ENCODE assay signal across 24 cellular contexts in genomic region chr1:107668762-107669161, GRCh38.
DNase-seq lines count a peak whose midpoint lies in the region; ATAC-seq, FAIRE-seq and TF ChIP-seq lines count a peak whose summit lies in the region.
"Had no signal": no experiment of that assay in that cellular context is flagged by ENCODE, and none has a peak within 500 bp of the region (broad histone marks: within the 10 kb centered on the region; RNA-seq: fewer than 3 reads in every experiment).

No MANE protein-coding gene starts in this region.

- no peaks in the 10 kb centered on the region for H3K4me1 Mint-ChIP-seq in WTC11
- H3K4me1 Mint-ChIP-seq: activated T-helper 17 cell treated with anti-CD3 and anti-CD28 coated beads, Interleukin-2, amount 50 U/mL, for 72 hours; CD4-positive, alpha-beta memory T cell had no signal

- peaks cover 31% of the 10 kb centered on the region for H3K4me1 ChIP-seq in OCI-LY1 (ENCODE audit: insufficient read depth, low read length, severe bottlenecking)
- H3K4me1 ChIP-seq in smooth muscle cell (ENCODE audit: low read depth) = no peaks in the 10 kb centered on the region
- H3K4me1 ChIP-seq: psoas muscle had no signal

- CTCF ChIA-PET in WTC11 (lab: Charles Lee) = no interaction called here

- H3K36me3 Mint-ChIP-seq in WTC11 = no peaks in the 10 kb centered on the region
- H3K36me3 Mint-ChIP-seq: CD4-positive, alpha-beta memory T cell; neural progenitor cell had no signal

- H4K20me1 ChIP-seq in OCI-LY1 (ENCODE audit: insufficient read depth, low read length) (no peaks in the 10 kb centered on the region), smooth muscle cell (ENCODE audit: low read depth) (no peaks in the 10 kb centered on the region)

- H3K4me3 ChIP-seq in OCI-LY1 (ENCODE audit: low read depth, low read length, poor library complexity, severe bottlenecking) (no peak overlapping the region), choroid plexus epithelial cell (ENCODE audit: low read depth, low read length) (peak overlapping the region; percentile 32), smooth muscle cell (peak overlapping the region; percentile 13)
- H3K4me3 ChIP-seq: K562, MG63, neural progenitor cell, PC-9, psoas muscle, thoracic aorta had no signal

- no peak overlapping the region for H3K9ac ChIP-seq in OCI-LY1 (ENCODE audit: low read length)
- no peak overlapping the region for H3K9ac ChIP-seq in smooth muscle cell (ENCODE audit: low read depth)
- H3K9ac ChIP-seq: neural progenitor cell had no signal

- peak; percentile 58 for FAIRE-seq in islet of Langerhans (lab: Jason Lieb, UNC)
- FAIRE-seq: K562, small intestine had no signal

- no peak for ATAC-seq in GM18861 (IDR thresholded peaks at IDR 0.05; ENCODE audit: unreplicated experiment)
- ATAC-seq in WTC11 = no peak
- ATAC-seq: activated T-helper 17 cell treated with anti-CD3 and anti-CD28 coated beads, Interleukin-2, amount 50 U/mL, for 72 hours; K562; left ventricle myocardium superior; psoas muscle; stimulated activated naive B cell treated with anti-CD40 and anti-IgM and Interleukin-4, amounts not matched to agents 10 μg/mL and 1 μg/mL and 100 μg/mL, for 72 hours had no signal

- H3K4me3 Mint-ChIP-seq in WTC11 = no peak overlapping the region
- H3K4me3 Mint-ChIP-seq: activated naive CD8-positive, alpha-beta T cell; activated T-helper 17 cell treated with anti-CD3 and anti-CD28 coated beads, Interleukin-2, amount 50 U/mL, for 72 hours; CD4-positive, alpha-beta memory T cell; neural progenitor cell; stimulated activated naive B cell treated with anti-CD40 and anti-IgM and Interleukin-4, amounts not matched to agents 10 μg/mL and 1 μg/mL and 100 μg/mL, for 72 hours had no signal

- H3K79me2 ChIP-seq in OCI-LY1 (ENCODE audit: insufficient read depth, low read length) (no peaks in the 10 kb centered on the region), smooth muscle cell (ENCODE audit: low read depth) (no peaks in the 10 kb centered on the region)

- no peak overlapping the region for H2AFZ ChIP-seq in OCI-LY1 (ENCODE audit: low read length)
- H2AFZ ChIP-seq in smooth muscle cell (ENCODE audit: low read depth) = peak overlapping the region; percentile 29
- H2AFZ ChIP-seq: neural progenitor cell, PC-9 had no signal

- TF ChIP-seq CTCF in OCI-LY1 (IDR thresholded peaks at IDR 0.05; ENCODE audit: low read length) = no peak
- TF ChIP-seq CTCF in choroid plexus epithelial cell (conservative IDR thresholded peaks at IDR 0.05; ENCODE audit: low read depth, low read length) = no peak
- TF ChIP-seq CTCF in smooth muscle cell (IDR thresholded peaks at IDR 0.05; ENCODE audit: borderline replicate concordance, insufficient read depth, poor library complexity, severe bottlenecking) = no peak
- no peak for TF ChIP-seq CTCF in WTC11 (IDR thresholded peaks at IDR 0.05)

- no peaks in the 10 kb centered on the region for H3F3A ChIP-seq in OCI-LY1 (ENCODE audit: insufficient read depth, low read length)
- no peaks in the 10 kb centered on the region for H3F3A ChIP-seq in smooth muscle cell (ENCODE audit: low read depth)

- no peaks in the 10 kb centered on the region for H3K9me3 Mint-ChIP-seq in WTC11
- H3K9me3 Mint-ChIP-seq: activated T-helper 17 cell treated with anti-CD3 and anti-CD28 coated beads, Interleukin-2, amount 50 U/mL, for 72 hours; CD4-positive, alpha-beta memory T cell; neural progenitor cell; stimulated activated naive B cell treated with anti-CD40 and anti-IgM and Interleukin-4, amounts not matched to agents 10 μg/mL and 1 μg/mL and 100 μg/mL, for 72 hours had no signal

- H3K4me2 ChIP-seq in OCI-LY1 (ENCODE audit: low read length) = no peak overlapping the region
- H3K4me2 ChIP-seq in smooth muscle cell = peak overlapping the region; percentile 65
- H3K4me2 ChIP-seq: neural progenitor cell, PC-9 had no signal

- POLR2A ChIA-PET in WTC11 (lab: Charles Lee) = no interaction called here

- DNase-seq in choroid plexus epithelial cell (ENCODE audit: low read depth) = peak; percentile 58
- no peak for DNase-seq in smooth muscle cell (lab: John Stamatoyannopoulos, UW; ENCODE audit: unreplicated experiment)
- no peak for DNase-seq in WTC11 (ENCODE audit: low spot score)
- no peak for DNase-seq in HCEC 1CT
- DNase-seq: activated CD4-positive, alpha-beta T cell treated with anti-CD3 and anti-CD28 coated beads, Interleukin-2, amount 50 U/mL, for 1 hour; CD4-positive, alpha-beta memory T cell; effector CD8-positive, alpha-beta T cell; left ventricle myocardium superior; MG63; NCI-H1417; NCI-H774; PC-9; psoas muscle; small intestine; stimulated activated CD4-positive, alpha-beta T cell treated with anti-CD3 and anti-CD28 coated beads, Interleukin-2, amount 100 ng/mL, for 48 hours; stimulated activated naive B cell treated with anti-CD40 and anti-IgM and Interleukin-4, amounts not matched to agents 10 μg/mL and 1 μg/mL and 100 μg/mL, for 72 hours had no signal

- H3K27ac ChIP-seq in OCI-LY1 (ENCODE audit: low read depth, low read length, poor library complexity, severe bottlenecking) = peak overlapping the region; percentile 24
- H3K27ac ChIP-seq in smooth muscle cell (ENCODE audit: low read depth) = no peak overlapping the region
- H3K27ac ChIP-seq: neural progenitor cell, PC-9, psoas muscle, thoracic aorta had no signal

- H3K36me3 ChIP-seq in OCI-LY1 (ENCODE audit: insufficient read depth, low read length) (no peaks in the 10 kb centered on the region), smooth muscle cell (ENCODE audit: low read depth) (no peaks in the 10 kb centered on the region)
- H3K36me3 ChIP-seq: MG63, neural progenitor cell, thoracic aorta had no signal

- H3K27me3 ChIP-seq in OCI-LY1 (ENCODE audit: insufficient read depth, low read length) = no peaks in the 10 kb centered on the region
- no peaks in the 10 kb centered on the region for H3K27me3 ChIP-seq in smooth muscle cell (ENCODE audit: low read depth)
- H3K27me3 ChIP-seq: MG63, neural progenitor cell had no signal

- 40% methylated on average over 6 of the region's 6 CpGs for WGBS in smooth muscle cell (ENCODE audit: low lambda C conversion rate)

- H3K27ac Mint-ChIP-seq in WTC11 = no peak overlapping the region
- H3K27ac Mint-ChIP-seq: activated naive CD8-positive, alpha-beta T cell; activated T-helper 17 cell treated with anti-CD3 and anti-CD28 coated beads, Interleukin-2, amount 50 U/mL, for 72 hours; CD4-positive, alpha-beta memory T cell; neural progenitor cell; stimulated activated naive B cell treated with anti-CD40 and anti-IgM and Interleukin-4, amounts not matched to agents 10 μg/mL and 1 μg/mL and 100 μg/mL, for 72 hours had no signal

- H3K9me2 ChIP-seq in OCI-LY1 (ENCODE audit: low read depth, low read length) = no peaks in the 10 kb centered on the region

- H3K9me3 ChIP-seq in OCI-LY1 (ENCODE audit: low read length) (no peaks in the 10 kb centered on the region), smooth muscle cell (replicated peaks; ENCODE audit: low read depth) (no peaks in the 10 kb centered on the region)
- H3K9me3 ChIP-seq: MG63, psoas muscle, thoracic aorta had no signal

- H3K27me3 Mint-ChIP-seq in WTC11 (ENCODE audit: low read depth) = no peaks in the 10 kb centered on the region
- H3K27me3 Mint-ChIP-seq: activated naive CD8-positive, alpha-beta T cell; activated T-helper 17 cell treated with anti-CD3 and anti-CD28 coated beads, Interleukin-2, amount 50 U/mL, for 72 hours; CD4-positive, alpha-beta memory T cell; stimulated activated naive B cell treated with anti-CD40 and anti-IgM and Interleukin-4, amounts not matched to agents 10 μg/mL and 1 μg/mL and 100 μg/mL, for 72 hours had no signal

TF ChIP-seq in WTC11, 78 proteins besides CTCF, POLR2A, EP300 and RAD21:
- TF ChIP-seq GABPB1 (CRISPR knock-in tag; IDR thresholded peaks at IDR 0.05) (no peak), ZMAT4 (CRISPR knock-in tag; IDR thresholded peaks at IDR 0.05) (no peak), SMAD4 (CRISPR knock-in tag; IDR thresholded peaks at IDR 0.05) (no peak), TP53 (CRISPR knock-in tag; IDR thresholded peaks at IDR 0.05) (no peak)
- TF ChIP-seq, protein P1, sequence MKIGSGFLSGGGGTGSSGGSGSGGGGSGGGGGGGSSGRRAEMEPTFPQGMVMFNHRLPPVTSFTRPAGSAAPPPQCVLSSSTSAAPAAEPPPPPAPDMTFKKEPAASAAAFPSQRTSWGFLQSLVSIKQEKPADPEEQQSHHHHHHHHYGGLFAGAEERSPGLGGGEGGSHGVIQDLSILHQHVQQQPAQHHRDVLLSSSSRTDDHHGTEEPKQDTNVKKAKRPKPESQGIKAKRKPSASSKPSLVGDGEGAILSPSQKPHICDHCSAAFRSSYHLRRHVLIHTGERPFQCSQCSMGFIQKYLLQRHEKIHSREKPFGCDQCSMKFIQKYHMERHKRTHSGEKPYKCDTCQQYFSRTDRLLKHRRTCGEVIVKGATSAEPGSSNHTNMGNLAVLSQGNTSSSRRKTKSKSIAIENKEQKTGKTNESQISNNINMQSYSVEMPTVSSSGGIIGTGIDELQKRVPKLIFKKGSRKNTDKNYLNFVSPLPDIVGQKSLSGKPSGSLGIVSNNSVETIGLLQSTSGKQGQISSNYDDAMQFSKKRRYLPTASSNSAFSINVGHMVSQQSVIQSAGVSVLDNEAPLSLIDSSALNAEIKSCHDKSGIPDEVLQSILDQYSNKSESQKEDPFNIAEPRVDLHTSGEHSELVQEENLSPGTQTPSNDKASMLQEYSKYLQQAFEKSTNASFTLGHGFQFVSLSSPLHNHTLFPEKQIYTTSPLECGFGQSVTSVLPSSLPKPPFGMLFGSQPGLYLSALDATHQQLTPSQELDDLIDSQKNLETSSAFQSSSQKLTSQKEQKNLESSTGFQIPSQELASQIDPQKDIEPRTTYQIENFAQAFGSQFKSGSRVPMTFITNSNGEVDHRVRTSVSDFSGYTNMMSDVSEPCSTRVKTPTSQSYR (CRISPR knock-in tag; IDR thresholded peaks at IDR 0.05) = no peak
